Comparison of ENCODE assay signal across 9 cellular contexts in genomic region chr2:234003972-234004617, GRCh38. TPM values are rescaled to one million over a fixed set of nuclear protein-coding genes. Genes with fewer than 3 reads are reported as not detected.
DNase-seq lines count a peak whose midpoint lies in the region; ATAC-seq and TF ChIP-seq lines count a peak whose summit lies in the region.
"Had no signal": no experiment of that assay in that cellular context is flagged by ENCODE, and none has a peak within 500 bp of the region (broad histone marks: within the 10 kb centered on the region; RNA-seq: fewer than 3 reads in every experiment).

No MANE protein-coding gene starts in this region.

- H3K79me2 ChIP-seq in ACC112 (ENCODE audit: control insufficient read depth, insufficient read depth, low read length, unreplicated experiment) (no peaks in the 10 kb centered on the region), HCT116 (ENCODE audit: insufficient read depth, low read length) (no peaks in the 10 kb centered on the region)

- no peaks in the 10 kb centered on the region for H4K20me1 ChIP-seq in HCT116 (ENCODE audit: insufficient read depth)

- no peak for TF ChIP-seq POLR2A in HCT116 (IDR thresholded peaks at IDR 0.05; ENCODE audit: borderline replicate concordance, extremely low read depth, insufficient read depth, insufficient read length)

- CTCF ChIA-PET in HCT116 (lab: Charles Lee) = no interaction called here
- CTCF ChIA-PET in CD8-positive, alpha-beta T cell (lab: Charles Lee) = no interaction called here

- in situ Hi-C loops in SK-MEL-5 (cut with HindIII; ENCODE audit: low pct_unique_long_range_greater_than_20kb, low sequenced_read_pairs) = no loop called here

- H3K9me2 ChIP-seq in HCT116 (ENCODE audit: insufficient read depth) = no peaks in the 10 kb centered on the region

- peak; percentile 77 for DNase-seq in HCT116 (ENCODE audit: low read depth, low spot score)
- DNase-seq in SK-MEL-5 (ENCODE audit: low read depth, low spot score) = peak; percentile 79
- DNase-seq in fibroblast of the aortic adventitia (ENCODE audit: low read depth) = peak; percentile 96
- DNase-seq in GM19240 (ENCODE audit: insufficient read length, low spot score) = no peak
- DNase-seq in CD8-positive, alpha-beta T cell = no peak
- DNase-seq in natural killer cell = no peak
- DNase-seq in effector CD4-positive, alpha-beta T cell = no peak
- DNase-seq: left ventricle myocardium inferior had no signal

- no peaks in the 10 kb centered on the region for H3K36me3 Mint-ChIP-seq in CD8-positive, alpha-beta T cell
- no peaks in the 10 kb centered on the region for H3K36me3 Mint-ChIP-seq in natural killer cell

- no peak overlapping the region for H3K4me3 Mint-ChIP-seq in CD8-positive, alpha-beta T cell
- no peak overlapping the region for H3K4me3 Mint-ChIP-seq in natural killer cell

- peak; percentile 98 for ATAC-seq in HCT116
- no peak for ATAC-seq in CD8-positive, alpha-beta T cell
- no peak for ATAC-seq in natural killer cell

- H3K9me3 Mint-ChIP-seq in CD8-positive, alpha-beta T cell = no peaks in the 10 kb centered on the region
- no peaks in the 10 kb centered on the region for H3K9me3 Mint-ChIP-seq in natural killer cell

- peak; percentile 29; the same call in 1 of the 2 replicates for TF ChIP-seq RAD21 in HCT116 (IDR thresholded peaks at IDR 0.05; ENCODE audit: low read depth)

- H3K27me3 ChIP-seq in ACC112 (ENCODE audit: insufficient read depth, low read length) (no peaks in the 10 kb centered on the region), HCT116 (ENCODE audit: insufficient read depth, low read length) (peaks cover 16% of the 10 kb centered on the region; the same call in 1 of the 2 replicates)
- H3K27me3 ChIP-seq in CD8-positive, alpha-beta T cell (ENCODE audit: insufficient read depth, low read length) = no peaks in the 10 kb centered on the region

- no peak overlapping the region for H3K27ac ChIP-seq in ACC112 (ENCODE audit: low read depth, low read length)
- no peak overlapping the region for H3K27ac ChIP-seq in HCT116 (ENCODE audit: low read depth, low read length)
- no peak overlapping the region for H3K27ac ChIP-seq in CD8-positive, alpha-beta T cell (ENCODE audit: low read depth, low read length)
- H3K27ac ChIP-seq: left ventricle myocardium inferior had no signal

- TF ChIP-seq CTCF in HCT116 (IDR thresholded peaks at IDR 0.05 in 2 of 3, conservative IDR thresholded peaks at IDR 0.05 in 1 of 3; ENCODE audit: borderline replicate concordance in 1 of 3, insufficient read depth in 1 of 3, low read depth in 2 of 3, low read length in 2 of 3) (no peak), fibroblast of the aortic adventitia (IDR thresholded peaks at IDR 0.05; ENCODE audit: insufficient read depth, low read length) (no peak), natural killer cell (IDR thresholded peaks at IDR 0.05) (no peak)
- TF ChIP-seq CTCF in CD8-positive, alpha-beta T cell (IDR thresholded peaks at IDR 0.05) = no peak

- peak overlapping the region; percentile 75 for H3K4me2 ChIP-seq in HCT116 (ENCODE audit: low read length)

- POLR2A ChIA-PET in HCT116 (lab: Charles Lee) = no interaction called here
- POLR2A ChIA-PET in CD8-positive, alpha-beta T cell (lab: Charles Lee) = no interaction called here

- H3K9ac ChIP-seq in HCT116 (ENCODE audit: low read length) = peak overlapping the region; percentile 21; the same call in 1 of the 2 replicates

- BruUV-seq in HCT116 (replicated peaks; lab: Mats Ljungman, UMichigan) = no TSS peak

- RAD21 ChIA-PET in HCT116 (lab: Charles Lee; ENCODE audit: low non-redundant PET in 1 of 2, low total read pairs in 2 of 2, uncharacterized antibody in 2 of 2, unreplicated experiment in 2 of 2) = no interaction called here

- H2AFZ ChIP-seq in ACC112 (ENCODE audit: low read length, unreplicated experiment) (peak overlapping the region; percentile 34), HCT116 (ENCODE audit: low read depth, low read length, poor library complexity, severe bottlenecking) (peak overlapping the region; percentile 19)

- no peak overlapping the region for H3K27ac Mint-ChIP-seq in CD8-positive, alpha-beta T cell
- H3K27ac Mint-ChIP-seq in natural killer cell = no peak overlapping the region

- peaks cover 36% of the 10 kb centered on the region for H3K4me1 Mint-ChIP-seq in CD8-positive, alpha-beta T cell (ENCODE audit: low read depth)
- H3K4me1 Mint-ChIP-seq in natural killer cell = peaks cover 19 to 21% of the 10 kb centered on the region in 2 donors

- H3K4me1 ChIP-seq in ACC112 (ENCODE audit: control insufficient read depth, insufficient read depth, low read length, unreplicated experiment) (peaks cover 14% of the 10 kb centered on the region), HCT116 (ENCODE audit: control insufficient read depth in 1 of 2, insufficient read depth in 2 of 2, low read length in 2 of 2) (peaks cover 11 to 18% of the 10 kb centered on the region in 2 experiments)
- H3K4me1 ChIP-seq in CD8-positive, alpha-beta T cell (ENCODE audit: insufficient read depth, low read length) = peaks cover 27% of the 10 kb centered on the region
- H3K4me1 ChIP-seq: left ventricle myocardium inferior had no signal

- H3K4me3 ChIP-seq in ACC112 (ENCODE audit: low read depth, low read length) (peak overlapping the region; percentile 8; the same call in 1 of the 2 replicates), HCT116 (replicated peaks in 1 of 2; ENCODE audit: low read depth in 1 of 2, low read length in 2 of 2) (peak overlapping the region in 1 of 2 experiments; percentile 30; a peak in 1 of 4 replicates), fibroblast of the aortic adventitia (ENCODE audit: low read depth, low read length) (no peak overlapping the region)
- no peak overlapping the region for H3K4me3 ChIP-seq in CD8-positive, alpha-beta T cell (ENCODE audit: low read depth, low read length)
- H3K4me3 ChIP-seq: left ventricle myocardium inferior had no signal

- intact Hi-C loops in HCT116 (cut with micrococcal nuclease) (no loop called here), natural killer cell (cut with micrococcal nuclease) (no loop called here)
- intact Hi-C loops in CD8-positive, alpha-beta T cell (cut with DNase I, micrococcal nuclease) = no loop called here

- no peaks in the 10 kb centered on the region for H3K27me3 Mint-ChIP-seq in CD8-positive, alpha-beta T cell (ENCODE audit: low read depth)
- peaks cover 0 to 10% of the 10 kb centered on the region in 2 donors for H3K27me3 Mint-ChIP-seq in natural killer cell (ENCODE audit: low read depth in 2 of 2)

- H3K36me3 ChIP-seq in ACC112 (ENCODE audit: insufficient read depth, low read length) (no peaks in the 10 kb centered on the region), HCT116 (ENCODE audit: control insufficient read depth in 1 of 2, insufficient read depth in 2 of 2, low read length in 2 of 2) (no peaks in the 10 kb centered on the region)
- H3K36me3 ChIP-seq in CD8-positive, alpha-beta T cell (ENCODE audit: insufficient read depth, low read length) = no peaks in the 10 kb centered on the region
- H3K36me3 ChIP-seq: left ventricle myocardium inferior had no signal

- no peaks in the 10 kb centered on the region for H3K9me3 ChIP-seq in HCT116 (ENCODE audit: control insufficient read depth in 1 of 2, insufficient read depth in 1 of 2, low read depth in 1 of 2, low read length in 2 of 2)
- no peaks in the 10 kb centered on the region for H3K9me3 ChIP-seq in CD8-positive, alpha-beta T cell (ENCODE audit: low read length)
- H3K9me3 ChIP-seq: left ventricle myocardium inferior had no signal

TF ChIP-seq in HCT116, 20 proteins besides CTCF, POLR2A, EP300 and RAD21:
- TF ChIP-seq SP1 (IDR thresholded peaks at IDR 0.05; ENCODE audit: low read depth) (peak; percentile 76), CBX3 (IDR thresholded peaks at IDR 0.05; ENCODE audit: low read depth) (peak; percentile 87), CEBPB (IDR thresholded peaks at IDR 0.05; ENCODE audit: low read depth) (0 out of 2 replicates have a peak, but pooled peaks have one; percentile 22), MAX (IDR thresholded peaks at IDR 0.05) (peak; percentile 36; the same call in 1 of the 2 replicates), EGR1 (IDR thresholded peaks at IDR 0.05; ENCODE audit: low read depth) (no peak), JUND (IDR thresholded peaks at IDR 0.05) (peak; percentile 78), FOSL1 (IDR thresholded peaks at IDR 0.05; ENCODE audit: low read depth) (peak; percentile 83), EZH2phosphoT487 (IDR thresholded peaks at IDR 0.05; ENCODE audit: borderline replicate concordance) (no peak)

RNA-seq across cellular contexts. Expression of gene SPP2, which starts 46.4 kb away (rescaled TPM):
- total RNA-seq in HCT116 (2021; ENCODE audit: unreplicated experiment) = not detected
- not detected in 2 replicates for polyA plus RNA-seq in HCT116 (2012)
- not detected in 2 replicates for total RNA-seq in SK-MEL-5 (2014; rRNA removed; shearing (Covaris generic))
- polyA plus RNA-seq in SK-MEL-5 (2015; cell fraction: cytosol; rRNA removed) = not detected in 2 replicates
- polyA plus RNA-seq in SK-MEL-5 (2015; cell fraction: nucleus; rRNA removed) = not detected in 2 replicates
- 0.36 TPM in 1 of 2 replicates, not detected in the other for total RNA-seq in fibroblast of the aortic adventitia (ENCODE audit: low replicate concordance)
- total RNA-seq in CD8-positive, alpha-beta T cell = not detected
- total RNA-seq in natural killer cell = not detected
- total RNA-seq: left ventricle myocardium inferior had no signal

Comparison
In these comparisons a context has a peak if more than half of its experiments do, and no peak if none do; other contexts are left out.
1. DNase-seq: peak in HCT116 (single experiment), SK-MEL-5 (single experiment) and fibroblast of the aortic adventitia (single experiment); none in GM19240 (single experiment), CD8-positive, alpha-beta T cell (0 of 7), natural killer cell (single experiment) and effector CD4-positive, alpha-beta T cell (single experiment).